Comparison of ENCODE assay signal across 25 cellular contexts in genomic region chr2:122843503-122843902, GRCh38.
"Had no signal": no experiment of that assay in that cellular context is flagged by ENCODE, and none has a peak within 500 bp of the region (broad histone marks: within the 10 kb centered on the region; RNA-seq: fewer than 3 reads in every experiment).

No MANE protein-coding gene starts in this region.

- H3K27ac ChIP-seq: brain microvascular endothelial cell, colonic mucosa, epithelial cell of prostate, heart right ventricle, left lung, neural progenitor cell, spleen, thyroid gland, WERI-Rb-1 had no signal

- H3K9ac ChIP-seq: neural progenitor cell had no signal

- H3K9me3 ChIP-seq: colonic mucosa, thyroid gland had no signal

- H3K27me3 ChIP-seq: brain microvascular endothelial cell, colonic mucosa, heart right ventricle, left lung, neural progenitor cell, spleen, thyroid gland had no signal

- H3K4me2 ChIP-seq: neural progenitor cell had no signal

- H3K27me3 Mint-ChIP-seq: activated naive CD8-positive, alpha-beta T cell treated with anti-CD3 and anti-CD28 coated beads, Interleukin-2, amount 50 U/mL, for 24 hours; naive thymus-derived CD8-positive, alpha-beta T cell; stimulated activated naive CD8-positive, alpha-beta T cell treated with anti-CD3 and anti-CD28 coated beads, Interleukin-15, Interleukin-2, amounts not matched to agents 100 ng/mL and 50 ng/mL, for 24 hours; T-cell had no signal

- H3K36me3 Mint-ChIP-seq: naive thymus-derived CD8-positive, alpha-beta T cell; neural progenitor cell; T-cell had no signal

- H3K36me3 ChIP-seq: brain microvascular endothelial cell, colonic mucosa, heart right ventricle, left lung, neural progenitor cell, spleen, thyroid gland, WERI-Rb-1 had no signal

- H2AFZ ChIP-seq: neural progenitor cell had no signal

- H3K27ac Mint-ChIP-seq: activated CD8-positive, alpha-beta T cell treated with anti-CD3 and anti-CD28 coated beads, Interleukin-2, amount 10 ng/mL, durations not matched to agents 7 days and 5 days; activated naive CD8-positive, alpha-beta T cell treated with anti-CD3 and anti-CD28 coated beads, Interleukin-2, amount 50 U/mL, for 24 hours; activated T-helper 1 cell treated with anti-CD3 and anti-CD28 coated beads, Interleukin-12 subunit alpha, Interleukin-12 subunit beta, Interleukin-2, Interleukin-4 antibody, amounts not matched to agents 30 ng/mL and 10 ng/mL and 1 ng/mL, durations not matched to agents 14 hours and 24 hours and 36 hours; naive thymus-derived CD8-positive, alpha-beta T cell; neural progenitor cell; stimulated activated naive CD8-positive, alpha-beta T cell treated with anti-CD3 and anti-CD28 coated beads, Interleukin-15, Interleukin-2, amounts not matched to agents 100 ng/mL and 50 ng/mL, for 24 hours; T-cell; T-helper 2 cell treated with Interferon-gamma antibody and Interleukin-4, amounts not matched to agents 5 μg/mL and 100 μg/mL, for 36 hours had no signal

- ATAC-seq: activated CD8-positive, alpha-beta T cell treated with anti-CD3 and anti-CD28 coated beads, Interleukin-2, amount 10 ng/mL, durations not matched to agents 7 days and 5 days; activated naive CD8-positive, alpha-beta T cell treated with anti-CD3 and anti-CD28 coated beads, Interleukin-2, amount 50 U/mL, for 24 hours; heart right ventricle; left lung; naive thymus-derived CD8-positive, alpha-beta T cell; T-cell had no signal

- H3K4me1 ChIP-seq: colonic mucosa, heart right ventricle, left lung, neural progenitor cell, spleen, thyroid gland had no signal

- H3K4me3 Mint-ChIP-seq: activated CD8-positive, alpha-beta T cell treated with anti-CD3 and anti-CD28 coated beads, Interleukin-2, amount 10 ng/mL, durations not matched to agents 7 days and 5 days; activated naive CD8-positive, alpha-beta T cell treated with anti-CD3 and anti-CD28 coated beads, Interleukin-2, amount 50 U/mL, for 24 hours; activated T-helper 1 cell treated with anti-CD3 and anti-CD28 coated beads, Interleukin-12 subunit alpha, Interleukin-12 subunit beta, Interleukin-2, Interleukin-4 antibody, amounts not matched to agents 30 ng/mL and 10 ng/mL and 1 ng/mL, durations not matched to agents 14 hours and 24 hours and 36 hours; naive thymus-derived CD8-positive, alpha-beta T cell; neural progenitor cell; stimulated activated naive CD8-positive, alpha-beta T cell treated with anti-CD3 and anti-CD28 coated beads, Interleukin-15, Interleukin-2, amounts not matched to agents 100 ng/mL and 50 ng/mL, for 24 hours; T-cell; T-helper 2 cell treated with Interferon-gamma antibody and Interleukin-4, amounts not matched to agents 5 μg/mL and 100 μg/mL, for 36 hours had no signal

- DNase-seq: activated CD4-positive, alpha-beta T cell treated with anti-CD3 and anti-CD28 coated beads, Interleukin-2, amount 50 U/mL, for 1 hour; activated CD4-positive, CD25-positive, alpha-beta regulatory T cell treated with anti-CD3 and anti-CD28 coated beads, Interleukin-2, amount 50 U/mL, for 72 hours; activated CD8-positive, alpha-beta T cell treated with anti-CD3 and anti-CD28 coated beads, Interleukin-2, amount 10 ng/mL, durations not matched to agents 7 days and 5 days; activated gamma-delta T cell; activated naive CD4-positive, alpha-beta T cell treated with anti-CD3 and anti-CD28 coated beads, Interleukin-2, amount 50 U/mL, for 16 hours; activated naive CD8-positive, alpha-beta T cell treated with anti-CD3 and anti-CD28 coated beads, Interleukin-2, amount 50 U/mL, for 24 hours; anterior cingulate cortex; brain microvascular endothelial cell; colonic mucosa; foreskin fibroblast; heart right ventricle; kidney; left lung; naive thymus-derived CD8-positive, alpha-beta T cell; spleen; stimulated activated CD4-positive, alpha-beta T cell treated with anti-CD3 and anti-CD28 coated beads, Interleukin-4, amount 100 ng/mL, for 24 hours; substantia nigra; T-cell; thyroid gland; WERI-Rb-1 had no signal

- H3K4me3 ChIP-seq: colonic mucosa, heart right ventricle, left lung, neural progenitor cell, spleen, thyroid gland had no signal

- H3K9me3 Mint-ChIP-seq: activated naive CD8-positive, alpha-beta T cell treated with anti-CD3 and anti-CD28 coated beads, Interleukin-2, amount 50 U/mL, for 24 hours; neural progenitor cell; stimulated activated naive CD8-positive, alpha-beta T cell treated with anti-CD3 and anti-CD28 coated beads, Interleukin-15, Interleukin-2, amounts not matched to agents 100 ng/mL and 50 ng/mL, for 24 hours had no signal

- H3K4me1 Mint-ChIP-seq: activated naive CD8-positive, alpha-beta T cell treated with anti-CD3 and anti-CD28 coated beads, Interleukin-2, amount 50 U/mL, for 24 hours; naive thymus-derived CD8-positive, alpha-beta T cell; neural progenitor cell; T-cell had no signal
